29 cellular contexts compared by ENCODE assay signal in the genomic region with DNA sequence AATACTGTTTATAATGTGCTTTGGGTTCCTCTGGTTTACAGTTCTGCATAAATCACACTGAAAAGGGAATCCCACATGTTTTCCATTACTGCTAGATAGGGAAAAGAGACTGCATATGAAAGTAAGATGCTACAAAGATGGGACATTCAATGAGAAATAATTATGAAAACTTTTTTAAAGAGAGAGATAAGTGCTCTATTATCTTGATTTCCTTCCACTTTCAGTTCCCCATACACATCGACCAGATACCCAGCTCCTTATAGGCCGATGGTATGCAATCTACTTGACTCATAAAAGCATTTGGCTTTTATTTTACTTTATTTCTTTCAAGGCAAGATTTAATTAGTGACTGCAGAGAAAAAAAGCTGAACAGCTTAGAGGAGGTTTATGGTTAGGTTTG. TPM values are rescaled to one million over a fixed set of nuclear protein-coding genes. Genes with fewer than 3 reads are reported as not detected.
"Had no signal": no experiment of that assay in that cellular context is flagged by ENCODE, and none has a peak within 500 bp of the region (broad histone marks: within the 10 kb centered on the region; RNA-seq: fewer than 3 reads in every experiment).

No MANE protein-coding gene starts in this region.

- ATAC-seq: activated T-helper 17 cell treated with anti-CD3 and anti-CD28 coated beads, Interleukin-2, amount 50 U/mL, for 72 hours; PC-3; T-cell had no signal

- H3K9me3 Mint-ChIP-seq: activated CD4-positive, alpha-beta memory T cell treated with anti-CD3 and anti-CD28 coated beads for 36 hours; activated CD4-positive, alpha-beta T cell treated with anti-CD3 and anti-CD28 coated beads, Interleukin-2, amount 10 ng/mL, durations not matched to agents 7 days and 5 days; activated naive CD4-positive, alpha-beta T cell treated with anti-CD3 and anti-CD28 coated beads for 36 hours; activated T-helper 17 cell treated with anti-CD3 and anti-CD28 coated beads, Interleukin-2, amount 50 U/mL, for 72 hours; central memory CD8-positive, alpha-beta T cell had no signal

- H3K4me3 Mint-ChIP-seq: activated CD4-positive, alpha-beta memory T cell treated with anti-CD3 and anti-CD28 coated beads for 36 hours; activated CD4-positive, alpha-beta T cell treated with anti-CD3 and anti-CD28 coated beads, Interleukin-2, amount 10 ng/mL, durations not matched to agents 7 days and 5 days; activated naive CD4-positive, alpha-beta T cell treated with anti-CD3 and anti-CD28 coated beads for 36 hours; activated naive CD8-positive, alpha-beta T cell; activated T-helper 17 cell treated with anti-CD3 and anti-CD28 coated beads, Interleukin-2, amount 50 U/mL, for 72 hours; central memory CD8-positive, alpha-beta T cell; T-cell had no signal

- FAIRE-seq: astrocyte had no signal

- H3K36me3 Mint-ChIP-seq: activated CD4-positive, alpha-beta memory T cell treated with anti-CD3 and anti-CD28 coated beads for 36 hours; activated naive CD8-positive, alpha-beta T cell; T-cell had no signal

- H3K27ac Mint-ChIP-seq: activated CD4-positive, alpha-beta memory T cell treated with anti-CD3 and anti-CD28 coated beads for 36 hours; activated CD4-positive, alpha-beta T cell treated with anti-CD3 and anti-CD28 coated beads, Interleukin-2, amount 10 ng/mL, durations not matched to agents 7 days and 5 days; activated naive CD4-positive, alpha-beta T cell treated with anti-CD3 and anti-CD28 coated beads for 36 hours; activated naive CD8-positive, alpha-beta T cell; activated T-helper 17 cell treated with anti-CD3 and anti-CD28 coated beads, Interleukin-2, amount 50 U/mL, for 72 hours; T-cell had no signal

- DNase-seq: activated CD4-positive, alpha-beta memory T cell treated with anti-CD3 and anti-CD28 coated beads for 36 hours; activated CD4-positive, alpha-beta T cell treated with anti-CD3 and anti-CD28 coated beads, Interleukin-2, amount 10 ng/mL, durations not matched to agents 7 days and 5 days; activated CD4-positive, CD25-positive, alpha-beta regulatory T cell; activated CD8-positive, alpha-beta memory T cell treated with anti-CD3 and anti-CD28 coated beads for 24 hours; activated gamma-delta T cell; activated naive CD4-positive, alpha-beta T cell treated with anti-CD3 and anti-CD28 coated beads for 36 hours; activated T-cell treated with anti-CD3 and anti-CD28 coated beads for 4 hours; activated T-cell treated with anti-CD3 and anti-CD28 coated beads, Interleukin-2, amount 50 U/mL, for 48 hours; amygdala; NCI-H1105 treated with DMSO at 0.1 percent for 48 hours; NCI-H1436 treated with DMSO at 0.1 percent for 48 hours; NCI-H187; NCI-H2171; NCI-H2227 treated with DMSO at 0.1 percent for 48 hours; NCI-H446 treated with DMSO at 0.1 percent for 48 hours; NCI-H526; NCI-H774; PC-3; SHP77 treated with DMSO at 0.1 percent for 48 hours; T-cell; T-helper 2 cell; T1000 had no signal

- H3K27ac ChIP-seq: VCaP had no signal

- H3K27me3 Mint-ChIP-seq: brain; central memory CD8-positive, alpha-beta T cell had no signal

- H3K4me1 Mint-ChIP-seq: activated T-helper 17 cell treated with anti-CD3 and anti-CD28 coated beads, Interleukin-2, amount 50 U/mL, for 72 hours had no signal

RNA-seq across cellular contexts. Expression of gene BRINP2, which starts 13.0 kb away (rescaled TPM):
- total RNA-seq: activated CD4-positive, alpha-beta memory T cell treated with anti-CD3 and anti-CD28 coated beads for 36 hours; activated CD4-positive, alpha-beta T cell treated with anti-CD3 and anti-CD28 coated beads, Interleukin-2, amount 10 ng/mL, durations not matched to agents 7 days and 5 days; activated naive CD4-positive, alpha-beta T cell treated with anti-CD3 and anti-CD28 coated beads for 36 hours; activated T-helper 17 cell treated with anti-CD3 and anti-CD28 coated beads, Interleukin-2, amount 50 U/mL, for 72 hours; astrocyte; SK-MEL-5 had no signal

RNA-seq across cellular contexts. Expression of gene ASTN1, which starts 19.3 kb away (rescaled TPM):
- total RNA-seq: activated CD4-positive, alpha-beta memory T cell treated with anti-CD3 and anti-CD28 coated beads for 36 hours; activated CD4-positive, alpha-beta T cell treated with anti-CD3 and anti-CD28 coated beads, Interleukin-2, amount 10 ng/mL, durations not matched to agents 7 days and 5 days; activated naive CD4-positive, alpha-beta T cell treated with anti-CD3 and anti-CD28 coated beads for 36 hours; activated T-helper 17 cell treated with anti-CD3 and anti-CD28 coated beads, Interleukin-2, amount 50 U/mL, for 72 hours; PC-3; SK-MEL-5 had no signal
